In genomic region chr12:75738486-75738885, GRCh38 we compare ENCODE assay signal across 8 cellular contexts.
DNase-seq lines count a peak whose midpoint lies in the region; ATAC-seq lines count a peak whose summit lies in the region.

No MANE protein-coding gene starts in this region.

- H3K27ac Mint-ChIP-seq in activated naive CD4-positive, alpha-beta T cell treated with anti-CD3 and anti-CD28 coated beads for 36 hours = no peak overlapping the region
- H3K27ac Mint-ChIP-seq in activated naive CD8-positive, alpha-beta T cell treated with anti-CD3 and anti-CD28 coated beads, Interleukin-2, amount 50 U/mL, for 24 hours = peak overlapping the region; percentile 70
- H3K27ac Mint-ChIP-seq in stimulated activated naive CD8-positive, alpha-beta T cell treated with anti-CD3 and anti-CD28 coated beads, Interleukin-15, amount 100 ng/mL, for 72 hours = no peak overlapping the region

- peaks cover 16% of the 10 kb centered on the region for H3K4me1 Mint-ChIP-seq in activated naive CD4-positive, alpha-beta T cell treated with anti-CD3 and anti-CD28 coated beads for 36 hours (ENCODE audit: low read depth)
- H3K4me1 Mint-ChIP-seq in activated naive CD8-positive, alpha-beta T cell treated with anti-CD3 and anti-CD28 coated beads, Interleukin-2, amount 50 U/mL, for 24 hours = peaks cover 41% of the 10 kb centered on the region
- peaks cover 19% of the 10 kb centered on the region for H3K4me1 Mint-ChIP-seq in stimulated activated naive CD8-positive, alpha-beta T cell treated with anti-CD3 and anti-CD28 coated beads, Interleukin-15, amount 100 ng/mL, for 72 hours

- CTCF ChIA-PET in activated naive CD4-positive, alpha-beta T cell treated with anti-CD3 and anti-CD28 coated beads for 36 hours (lab: Charles Lee) = interaction anchor here (0.6 kb wide), 1 partner anchor 290 kb away, joined by 3 read pairs; no protein-coding TSS in a partner anchor

- H3K27me3 Mint-ChIP-seq in activated naive CD4-positive, alpha-beta T cell treated with anti-CD3 and anti-CD28 coated beads for 36 hours (ENCODE audit: low read depth) = peaks cover 7% of the 10 kb centered on the region
- peaks cover 14% of the 10 kb centered on the region for H3K27me3 Mint-ChIP-seq in activated naive CD8-positive, alpha-beta T cell treated with anti-CD3 and anti-CD28 coated beads, Interleukin-2, amount 50 U/mL, for 24 hours
- peaks cover 10% of the 10 kb centered on the region for H3K27me3 Mint-ChIP-seq in stimulated activated naive CD8-positive, alpha-beta T cell treated with anti-CD3 and anti-CD28 coated beads, Interleukin-15, amount 100 ng/mL, for 72 hours

- intact Hi-C loops in activated naive CD4-positive, alpha-beta T cell treated with anti-CD3 and anti-CD28 coated beads for 36 hours (cut with micrococcal nuclease) = loop anchor here (1.0 kb wide), 2 partner anchors 16 to 293 kb away; partner anchors contain the start of gene PHLDA1

- peak; percentile 37 for DNase-seq in activated naive CD4-positive, alpha-beta T cell treated with anti-CD3 and anti-CD28 coated beads for 36 hours
- DNase-seq in activated naive CD4-positive, alpha-beta T cell (lab: John Stamatoyannopoulos, UW) = no peak
- DNase-seq in activated naive CD8-positive, alpha-beta T cell treated with anti-CD3 and anti-CD28 coated beads, Interleukin-2, amount 50 U/mL, for 24 hours = peak; percentile 39
- peak; percentile 29 to 43 for DNase-seq in stimulated activated naive CD8-positive, alpha-beta T cell treated with anti-CD3 and anti-CD28 coated beads, Interleukin-15, amount 100 ng/mL, for 72 hours
- DNase-seq in effector CD8-positive, alpha-beta T cell (lab: John Stamatoyannopoulos, UW) = no peak
- DNase-seq in SK-N-DZ (ENCODE audit: low spot score) = no peak
- no peak for DNase-seq in left lobe of liver (ENCODE audit: low spot score)

- no peak overlapping the region for H3K4me3 Mint-ChIP-seq in activated naive CD4-positive, alpha-beta T cell treated with anti-CD3 and anti-CD28 coated beads for 36 hours
- H3K4me3 Mint-ChIP-seq in activated naive CD8-positive, alpha-beta T cell treated with anti-CD3 and anti-CD28 coated beads, Interleukin-2, amount 50 U/mL, for 24 hours = peak overlapping the region; percentile 6
- no peak overlapping the region for H3K4me3 Mint-ChIP-seq in stimulated activated naive CD8-positive, alpha-beta T cell treated with anti-CD3 and anti-CD28 coated beads, Interleukin-15, amount 100 ng/mL, for 72 hours

- H3K36me3 Mint-ChIP-seq in activated naive CD4-positive, alpha-beta T cell treated with anti-CD3 and anti-CD28 coated beads for 36 hours (ENCODE audit: low read depth) = no peaks in the 10 kb centered on the region
- no peaks in the 10 kb centered on the region for H3K36me3 Mint-ChIP-seq in activated naive CD8-positive, alpha-beta T cell treated with anti-CD3 and anti-CD28 coated beads, Interleukin-2, amount 50 U/mL, for 24 hours (ENCODE audit: low read depth)

- no peaks in the 10 kb centered on the region for H3K9me3 Mint-ChIP-seq in activated naive CD4-positive, alpha-beta T cell treated with anti-CD3 and anti-CD28 coated beads for 36 hours
- H3K9me3 Mint-ChIP-seq in activated naive CD8-positive, alpha-beta T cell treated with anti-CD3 and anti-CD28 coated beads, Interleukin-2, amount 50 U/mL, for 24 hours = no peaks in the 10 kb centered on the region
- peaks cover 0 to 7% of the 10 kb centered on the region in 2 donors for H3K9me3 Mint-ChIP-seq in stimulated activated naive CD8-positive, alpha-beta T cell treated with anti-CD3 and anti-CD28 coated beads, Interleukin-15, amount 100 ng/mL, for 72 hours

- ATAC-seq in HG03342 (IDR thresholded peaks at IDR 0.05; ENCODE audit: unreplicated experiment) = peak; percentile 93
- ATAC-seq in activated naive CD8-positive, alpha-beta T cell treated with anti-CD3 and anti-CD28 coated beads, Interleukin-2, amount 50 U/mL, for 24 hours = peak; percentile 96
- peak; percentile 98 for ATAC-seq in stimulated activated naive CD8-positive, alpha-beta T cell treated with anti-CD3 and anti-CD28 coated beads, Interleukin-15, amount 100 ng/mL, for 72 hours
- no peak for ATAC-seq in left lobe of liver

Comparison
In these comparisons a context has a peak if more than half of its experiments do, and no peak if none do; other contexts are left out.
1. DNase-seq: peak in activated naive CD4-positive, alpha-beta T cell treated with anti-CD3 and anti-CD28 coated beads for 36 hours (single experiment), activated naive CD8-positive, alpha-beta T cell treated with anti-CD3 and anti-CD28 coated beads, Interleukin-2, amount 50 U/mL, for 24 hours (single experiment) and stimulated activated naive CD8-positive, alpha-beta T cell treated with anti-CD3 and anti-CD28 coated beads, Interleukin-15, amount 100 ng/mL, for 72 hours (2 of 2); none in activated naive CD4-positive, alpha-beta T cell (0 of 4), effector CD8-positive, alpha-beta T cell (single experiment), SK-N-DZ (single experiment) and left lobe of liver (single experiment).